In the genomic region with DNA sequence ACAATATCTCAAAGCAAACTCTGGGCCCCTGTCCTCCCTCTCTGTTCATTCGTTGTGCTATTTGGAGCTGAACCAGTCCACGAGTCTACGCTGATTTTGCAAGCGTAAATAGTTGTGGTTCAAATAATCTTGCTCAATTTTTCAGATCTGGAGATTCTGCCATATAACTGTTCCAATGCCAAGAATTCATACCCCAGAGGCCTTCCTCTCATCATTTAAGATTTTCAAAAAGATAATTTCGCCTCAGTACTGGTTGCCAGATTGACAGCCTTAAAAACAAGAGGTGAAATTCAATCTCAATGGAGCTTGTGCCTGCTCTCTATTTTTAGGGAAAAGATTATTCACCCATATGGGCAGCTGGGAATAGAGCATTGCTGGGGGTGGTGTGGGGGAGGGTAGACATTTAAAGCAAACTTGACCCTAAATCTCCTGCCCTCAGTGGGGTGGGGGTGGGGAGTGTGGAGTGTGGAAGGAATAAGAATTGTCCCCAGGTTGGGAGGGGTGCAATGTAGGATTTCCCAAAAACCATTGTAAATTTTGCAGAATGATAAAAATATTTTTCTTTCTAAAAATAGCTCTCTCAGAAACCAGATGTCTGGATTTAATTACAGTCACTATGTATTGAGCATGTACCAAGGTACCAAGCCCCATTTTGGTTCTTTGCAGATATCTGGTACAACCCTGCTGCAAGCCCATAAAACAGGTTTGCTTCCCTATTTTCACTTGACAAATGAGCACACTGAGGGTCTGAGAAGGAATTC, we compare ENCODE assay signal across 9 cellular contexts.
DNase-seq lines count a peak whose midpoint lies in the region; ATAC-seq and TF ChIP-seq lines count a peak whose summit lies in the region.
"Had no signal": no experiment of that assay in that cellular context is flagged by ENCODE, and none has a peak within 500 bp of the region (broad histone marks: within the 10 kb centered on the region; RNA-seq: fewer than 3 reads in every experiment).

No MANE protein-coding gene starts in this region.

- POLR2A ChIA-PET in activated CD8-positive, alpha-beta T cell treated with anti-CD3 and anti-CD28 coated beads for 36 hours (lab: Charles Lee) = no interaction called here

- intact Hi-C loops in activated CD8-positive, alpha-beta T cell treated with anti-CD3 and anti-CD28 coated beads for 36 hours (cut with micrococcal nuclease) = no loop called here
- intact Hi-C loops in left colon (cut with DNase I, micrococcal nuclease) = no loop called here

- no peak overlapping the region for H3K4me3 Mint-ChIP-seq in activated CD8-positive, alpha-beta T cell treated with anti-CD3 and anti-CD28 coated beads for 36 hours

- TF ChIP-seq CTCF in foreskin keratinocyte (conservative IDR thresholded peaks at IDR 0.05) (no peak), GM10266 (IDR thresholded peaks at IDR 0.05; ENCODE audit: control insufficient read depth, insufficient read depth, low read depth, missing control alignments) (no peak)
- TF ChIP-seq CTCF in activated CD8-positive, alpha-beta T cell treated with anti-CD3 and anti-CD28 coated beads for 36 hours (IDR thresholded peaks at IDR 0.05) = no peak

- no peaks in the 10 kb centered on the region for H3K36me3 ChIP-seq in skeletal muscle satellite cell (ENCODE audit: insufficient read depth, low read length)

- CTCF ChIA-PET in activated CD8-positive, alpha-beta T cell treated with anti-CD3 and anti-CD28 coated beads for 36 hours (lab: Charles Lee) = interaction anchor here (1.0 kb wide), 1 partner anchor 13 kb away, joined by 3 read pairs; no protein-coding TSS in a partner anchor

- H3K27me3 ChIP-seq in foreskin keratinocyte = peaks cover 2% of the 10 kb centered on the region
- H3K27me3 ChIP-seq in skeletal muscle satellite cell (ENCODE audit: control insufficient read depth, insufficient read depth, low read length) = no peaks in the 10 kb centered on the region

- H3K27me3 Mint-ChIP-seq in activated CD8-positive, alpha-beta T cell treated with anti-CD3 and anti-CD28 coated beads for 36 hours = peaks cover 2% of the 10 kb centered on the region

- peak overlapping the region; percentile 33 for H3K4me2 ChIP-seq in skeletal muscle satellite cell (ENCODE audit: low read length)

- ATAC-seq in foreskin keratinocyte (no peak), left colon (no peak), HG02763 (IDR thresholded peaks at IDR 0.05; ENCODE audit: unreplicated experiment) (no peak)
- ATAC-seq in activated CD8-positive, alpha-beta T cell treated with anti-CD3 and anti-CD28 coated beads for 36 hours = no peak

- H3K36me3 Mint-ChIP-seq in activated CD8-positive, alpha-beta T cell treated with anti-CD3 and anti-CD28 coated beads for 36 hours (ENCODE audit: low read depth) = no peaks in the 10 kb centered on the region

- H3K27ac Mint-ChIP-seq in activated CD8-positive, alpha-beta T cell treated with anti-CD3 and anti-CD28 coated beads for 36 hours = no peak overlapping the region

- DNase-seq in HCEC 1CT (peak; percentile 89), SIG-M5 treated with dmso at 0.1 percent for 504 hours (lab: John Stamatoyannopoulos, UW; ENCODE audit: unreplicated experiment) (peak; percentile 85), foreskin keratinocyte (peak; percentile 43 to 76), left colon (no peak), GM10266 (ENCODE audit: extremely low spot score) (no peak)
- no peak for DNase-seq in activated CD8-positive, alpha-beta T cell treated with anti-CD3 and anti-CD28 coated beads for 36 hours
- DNase-seq: NCI-H187 had no signal

- no peak overlapping the region for H3K4me3 ChIP-seq in skeletal muscle satellite cell (ENCODE audit: low read length)

- no peak overlapping the region for H3K27ac ChIP-seq in foreskin keratinocyte

- H3K9me3 Mint-ChIP-seq in activated CD8-positive, alpha-beta T cell treated with anti-CD3 and anti-CD28 coated beads for 36 hours = no peaks in the 10 kb centered on the region

- no peaks in the 10 kb centered on the region for H3K4me1 Mint-ChIP-seq in activated CD8-positive, alpha-beta T cell treated with anti-CD3 and anti-CD28 coated beads for 36 hours (ENCODE audit: low read depth)

- no peak overlapping the region for H3K9ac ChIP-seq in skeletal muscle satellite cell (ENCODE audit: low read depth, low read length)

- H3K9me3 ChIP-seq in skeletal muscle satellite cell (replicated peaks; ENCODE audit: low read length) = no peaks in the 10 kb centered on the region

- H3K4me1 ChIP-seq in foreskin keratinocyte (peaks cover 9% of the 10 kb centered on the region), skeletal muscle satellite cell (ENCODE audit: control insufficient read depth, insufficient read depth, low read length) (peaks cover 17% of the 10 kb centered on the region)

Comparison
In these comparisons a context has a peak if more than half of its experiments do, and no peak if none do; other contexts are left out.
1. DNase-seq: peak in HCEC 1CT (single experiment), SIG-M5 treated with dmso at 0.1 percent for 504 hours (single experiment) and foreskin keratinocyte (2 of 2); none in activated CD8-positive, alpha-beta T cell treated with anti-CD3 and anti-CD28 coated beads for 36 hours (single experiment), left colon (0 of 2) and GM10266 (single experiment).